Comparison of ENCODE assay signal across 29 cellular contexts in genomic region chr10:714214-714613, GRCh38.
"Had no signal": no experiment of that assay in that cellular context is flagged by ENCODE, and none has a peak within 500 bp of the region (broad histone marks: within the 10 kb centered on the region; RNA-seq: fewer than 3 reads in every experiment).

No MANE protein-coding gene starts in this region.

- H2AFZ ChIP-seq: hepatocyte had no signal

- FAIRE-seq: endometrium, endothelial cell of umbilical vein, frontal cortex had no signal

- DNase-seq: cortex of kidney; dermis blood vessel endothelial cell; dorsolateral prefrontal cortex; effector CD4-positive, alpha-beta T cell; effector CD8-positive, alpha-beta T cell; effector memory CD4-positive, alpha-beta T cell; effector memory CD8-positive, alpha-beta T cell; endodermal cell; erythroblast; esophagus squamous epithelium; foreskin fibroblast; foreskin keratinocyte; foreskin melanocyte; gastrocnemius medialis; glutamatergic neuron; head of caudate nucleus; heart left ventricle; heart right ventricle; hippocampal formation had no signal

- H3K4me1 Mint-ChIP-seq: endodermal cell had no signal

- H3K79me2 ChIP-seq: hepatocyte had no signal

- H3K36me3 ChIP-seq: esophagus muscularis mucosa, esophagus squamous epithelium, gastrocnemius medialis, gastroesophageal sphincter, heart left ventricle, heart right ventricle had no signal

- H3K4me3 Mint-ChIP-seq: dendritic cell treated with granulocyte-macrophage colony-stimulating factor and Interleukin-4, amounts not matched to agents 40 ng/mL and 50 ng/mL, for 4 days; effector memory CD8-positive, alpha-beta T cell; endodermal cell had no signal

- ATAC-seq: effector memory CD8-positive, alpha-beta T cell; esophagus mucosa; foreskin keratinocyte; gastrocnemius medialis; gastroesophageal sphincter; heart left ventricle; heart right ventricle had no signal

- H3K27me3 ChIP-seq: dorsolateral prefrontal cortex, esophagus muscularis mucosa, gastrocnemius medialis, gastroesophageal sphincter, heart left ventricle, hepatocyte had no signal

- H3K4me2 ChIP-seq: hepatocyte had no signal

- H3K4me3 ChIP-seq: coronary artery, dorsolateral prefrontal cortex, esophagus muscularis mucosa, esophagus squamous epithelium, gastrocnemius medialis, gastroesophageal sphincter, heart left ventricle, heart right ventricle, hepatocyte had no signal

- H3K4me1 ChIP-seq: esophagus muscularis mucosa, esophagus squamous epithelium, foreskin keratinocyte, gastrocnemius medialis, gastroesophageal sphincter had no signal

- H3K27ac Mint-ChIP-seq: dendritic cell treated with granulocyte-macrophage colony-stimulating factor and Interleukin-4, amounts not matched to agents 40 ng/mL and 50 ng/mL, for 4 days; effector memory CD8-positive, alpha-beta T cell; endodermal cell had no signal

- H3K27ac ChIP-seq: coronary artery, dorsolateral prefrontal cortex, epithelial cell of prostate, esophagus muscularis mucosa, esophagus squamous epithelium, foreskin keratinocyte, gastrocnemius medialis, gastroesophageal sphincter, heart left ventricle, heart right ventricle, hepatocyte had no signal
